ENCODE assay signal across 31 cellular contexts in the genomic region with DNA sequence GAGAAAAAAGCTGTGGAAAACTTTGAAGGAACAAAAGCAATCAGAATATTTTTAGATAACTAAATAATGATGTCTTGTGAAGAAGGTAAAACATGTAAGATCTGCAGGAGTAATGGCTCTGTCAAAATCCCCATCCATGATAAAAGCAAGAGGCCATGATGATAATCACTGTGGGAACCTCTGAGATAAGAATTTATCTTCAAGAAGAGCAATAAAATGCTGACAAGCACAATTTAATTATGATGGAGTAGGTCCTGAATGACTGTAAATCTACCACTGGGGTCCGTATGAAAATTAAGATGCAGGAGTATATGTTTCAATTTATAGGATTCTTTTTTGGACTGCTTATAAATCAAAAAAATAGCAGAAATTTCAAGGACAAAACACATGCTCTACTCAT.
"Had no signal": no experiment of that assay in that cellular context is flagged by ENCODE, and none has a peak within 500 bp of the region (broad histone marks: within the 10 kb centered on the region; RNA-seq: fewer than 3 reads in every experiment).

No MANE protein-coding gene starts in this region.

- H3K36me3 Mint-ChIP-seq: activated CD4-positive, alpha-beta memory T cell treated with anti-CD3 and anti-CD28 coated beads for 36 hours; activated naive CD4-positive, alpha-beta T cell treated with anti-CD3 and anti-CD28 coated beads, Interleukin-2, amount 50 U/mL, for 24 hours; activated naive CD8-positive, alpha-beta T cell treated with anti-CD3 and anti-CD28 coated beads for 36 hours; brain had no signal

- DNase-seq: activated B cell treated with CpG ODN at 0.5 μM for 24 hours; activated CD4-positive, alpha-beta memory T cell treated with anti-CD3 and anti-CD28 coated beads for 36 hours; activated CD4-positive, alpha-beta T cell treated with anti-CD3 and anti-CD28 coated beads for 48 hours; activated effector memory CD4-positive, alpha-beta T cell treated with Interleukin-2 at 50 U/mL for 16 hours; activated gamma-delta T cell treated with Interleukin-2 at 50 U/mL for 16 hours; activated naive CD4-positive, alpha-beta T cell treated with Interleukin-2 at 50 U/mL for 16 hours; activated naive CD8-positive, alpha-beta T cell treated with anti-CD3 and anti-CD28 coated beads for 36 hours; activated naive CD8-positive, alpha-beta T cell treated with anti-CD3 and anti-CD28 coated beads, Interleukin-2, amount 50 U/mL, for 24 hours; activated T-cell treated with anti-CD3 and anti-CD28 coated beads, Interleukin-2, amount 50 U/mL, for 4 hours; adrenal gland; central memory CD4-positive, alpha-beta T cell; cerebellar nuclear complex; colonic mucosa; effector CD8-positive, alpha-beta T cell; foreskin fibroblast; head of caudate nucleus; T-helper 1 cell; T-helper 17 cell; T1000; WERI-Rb-1 had no signal

- H3K4me3 Mint-ChIP-seq: activated B cell treated with CpG ODN at 0.5 μM for 24 hours; activated CD4-positive, alpha-beta memory T cell treated with anti-CD3 and anti-CD28 coated beads for 36 hours; activated naive CD4-positive, alpha-beta T cell treated with anti-CD3 and anti-CD28 coated beads, Interleukin-2, amount 50 U/mL, for 24 hours; activated naive CD8-positive, alpha-beta T cell treated with anti-CD3 and anti-CD28 coated beads for 36 hours; activated naive CD8-positive, alpha-beta T cell treated with anti-CD3 and anti-CD28 coated beads, Interleukin-2, amount 50 U/mL, for 24 hours; activated T-cell treated with anti-CD3 and anti-CD28 coated beads, Interleukin-2, amount 50 U/mL, for 4 hours; activated T-helper 17 cell treated with anti-CD3 and anti-CD28 coated beads, Interleukin-2, amount 50 U/mL, for 72 hours; brain; T-helper 17 cell; T-helper 2 cell treated with Interferon-gamma antibody and Interleukin-4, amounts not matched to agents 5 μg/mL and 100 μg/mL, for 36 hours had no signal

- H3K27ac ChIP-seq: adrenal gland, ascending aorta, breast epithelium, cardiac muscle cell, colonic mucosa, epithelial cell of prostate, WERI-Rb-1 had no signal

- H3K4me1 Mint-ChIP-seq: activated B cell treated with CpG ODN at 0.5 μM for 24 hours; activated naive CD4-positive, alpha-beta T cell treated with anti-CD3 and anti-CD28 coated beads, Interleukin-2, amount 50 U/mL, for 24 hours; activated naive CD8-positive, alpha-beta T cell treated with anti-CD3 and anti-CD28 coated beads for 36 hours; activated naive CD8-positive, alpha-beta T cell treated with anti-CD3 and anti-CD28 coated beads, Interleukin-2, amount 50 U/mL, for 24 hours; activated T-helper 17 cell treated with anti-CD3 and anti-CD28 coated beads, Interleukin-2, amount 50 U/mL, for 72 hours; T-helper 17 cell had no signal

- ATAC-seq: activated CD4-positive, CD25-positive, alpha-beta regulatory T cell treated with anti-CD3 and anti-CD28 coated beads, Interleukin-2, amount 50 U/mL, for 24 hours; activated naive CD8-positive, alpha-beta T cell treated with anti-CD3 and anti-CD28 coated beads, Interleukin-2, amount 50 U/mL, for 24 hours; activated T-cell treated with anti-CD3 and anti-CD28 coated beads, Interleukin-2, amount 50 U/mL, for 4 hours; activated T-helper 17 cell treated with anti-CD3 and anti-CD28 coated beads, Interleukin-2, amount 50 U/mL, for 72 hours; T-helper 17 cell had no signal

- H3K9me3 Mint-ChIP-seq: activated B cell treated with CpG ODN at 0.5 μM for 24 hours; activated CD4-positive, alpha-beta memory T cell treated with anti-CD3 and anti-CD28 coated beads for 36 hours; activated naive CD4-positive, alpha-beta T cell treated with anti-CD3 and anti-CD28 coated beads, Interleukin-2, amount 50 U/mL, for 24 hours; activated naive CD8-positive, alpha-beta T cell treated with anti-CD3 and anti-CD28 coated beads for 36 hours; activated naive CD8-positive, alpha-beta T cell treated with anti-CD3 and anti-CD28 coated beads, Interleukin-2, amount 50 U/mL, for 24 hours; activated T-cell treated with anti-CD3 and anti-CD28 coated beads, Interleukin-2, amount 50 U/mL, for 4 hours; activated T-helper 17 cell treated with anti-CD3 and anti-CD28 coated beads, Interleukin-2, amount 50 U/mL, for 72 hours; T-helper 2 cell treated with Interferon-gamma antibody and Interleukin-4, amounts not matched to agents 5 μg/mL and 100 μg/mL, for 36 hours had no signal

- FAIRE-seq: endometrium, endothelial cell of umbilical vein had no signal

- H3K4me1 ChIP-seq: adrenal gland, ascending aorta, breast epithelium, colonic mucosa had no signal

- H3K9me3 ChIP-seq: adrenal gland, ascending aorta, breast epithelium, colonic mucosa had no signal

- H3K4me3 ChIP-seq: adrenal gland, ascending aorta, breast epithelium, cardiac muscle cell, colonic mucosa had no signal

- H3K27ac Mint-ChIP-seq: activated B cell treated with CpG ODN at 0.5 μM for 24 hours; activated CD4-positive, alpha-beta memory T cell treated with anti-CD3 and anti-CD28 coated beads for 36 hours; activated naive CD4-positive, alpha-beta T cell treated with anti-CD3 and anti-CD28 coated beads, Interleukin-2, amount 50 U/mL, for 24 hours; activated naive CD8-positive, alpha-beta T cell treated with anti-CD3 and anti-CD28 coated beads for 36 hours; activated naive CD8-positive, alpha-beta T cell treated with anti-CD3 and anti-CD28 coated beads, Interleukin-2, amount 50 U/mL, for 24 hours; activated T-helper 17 cell treated with anti-CD3 and anti-CD28 coated beads, Interleukin-2, amount 50 U/mL, for 72 hours; brain; T-helper 17 cell; T-helper 2 cell treated with Interferon-gamma antibody and Interleukin-4, amounts not matched to agents 5 μg/mL and 100 μg/mL, for 36 hours had no signal

- H3K27me3 Mint-ChIP-seq: activated T-helper 17 cell treated with anti-CD3 and anti-CD28 coated beads, Interleukin-2, amount 50 U/mL, for 72 hours had no signal
